In the genomic region with DNA sequence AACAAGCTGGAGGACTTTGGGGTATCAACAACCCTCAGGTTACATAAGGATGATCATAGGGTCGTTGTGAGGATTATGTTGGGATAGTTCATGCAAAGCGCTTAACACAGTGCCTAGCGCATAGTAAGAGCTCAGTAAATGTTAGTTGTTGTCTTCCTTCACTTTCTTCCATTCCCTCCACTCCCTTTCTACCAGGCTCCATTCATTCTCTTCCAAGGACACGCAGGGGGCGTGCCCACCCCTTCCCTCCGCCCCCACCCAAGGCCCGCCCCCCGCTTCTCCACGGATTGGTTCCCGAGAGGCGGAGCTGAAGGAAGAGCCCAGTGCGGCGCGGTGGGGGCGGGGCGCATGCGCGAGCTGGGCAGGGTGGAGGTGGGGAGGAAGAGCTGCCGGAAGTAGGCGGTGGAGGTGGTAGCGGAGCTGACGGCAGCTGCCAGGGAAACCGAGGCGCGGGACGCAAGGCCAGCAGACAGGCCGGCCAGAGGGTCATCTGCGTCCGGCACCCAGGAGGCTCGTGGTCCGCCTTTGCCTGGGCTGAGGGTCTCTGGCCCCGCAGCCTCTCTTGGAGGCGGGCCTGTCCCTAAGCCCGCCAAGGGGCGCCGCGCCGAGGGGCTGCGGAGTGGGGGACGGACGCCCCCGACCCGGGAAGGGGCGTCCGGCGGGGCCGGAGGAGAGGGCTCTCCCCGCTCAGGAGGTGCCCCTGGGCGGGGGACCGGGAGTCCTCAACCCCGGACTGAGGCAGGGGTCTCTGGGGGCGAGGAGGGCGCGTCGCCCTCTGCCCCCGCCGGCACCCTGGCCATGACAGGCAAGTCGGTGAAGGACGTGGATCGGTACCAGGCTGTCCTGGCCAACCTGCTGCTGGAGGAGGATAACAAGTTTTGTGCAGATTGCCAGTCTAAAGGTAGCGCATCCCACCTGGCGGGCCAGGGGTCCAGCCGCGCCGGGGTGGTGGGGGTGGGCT, we compare ENCODE assay signal across 8 cellular contexts. TPM values are rescaled to one million over a fixed set of nuclear protein-coding genes. Genes with fewer than 3 reads are reported as not detected.
DNase-seq lines count a peak whose midpoint lies in the region; ATAC-seq and TF ChIP-seq lines count a peak whose summit lies in the region.

A gene (plus strand): TSS at position 405 of the 961 bp plus-strand sequence. CDS start 394 bp downstream, at position 799.

- peak within 1 kb of the TSS; percentile 89 for H3K9ac ChIP-seq in fibroblast of lung (ENCODE audit: insufficient read depth, low read length)

- H3K27me3 ChIP-seq in DOHH2 (ENCODE audit: control insufficient read depth, low read length) (no peaks in the 10 kb centered on the region), fibroblast of lung (ENCODE audit: control insufficient read depth, insufficient read depth, low read length) (no peaks in the 10 kb centered on the region)
- H3K27me3 ChIP-seq in naive thymus-derived CD4-positive, alpha-beta T cell (ENCODE audit: control insufficient read depth in 2 of 2, insufficient read depth in 2 of 2, low read length in 2 of 2) = no peaks in the 10 kb centered on the region

- H3K36me3 ChIP-seq in DOHH2 (ENCODE audit: control insufficient read depth, low read length) (peaks cover 24% of the 10 kb centered on the region), fibroblast of lung (ENCODE audit: control insufficient read depth, insufficient read depth, low read length) (no peaks in the 10 kb centered on the region)
- H3K36me3 ChIP-seq in naive thymus-derived CD4-positive, alpha-beta T cell (ENCODE audit: control insufficient read depth in 2 of 3, insufficient read depth in 3 of 3, low read length in 3 of 3) = peaks cover 0 to 15% (median 7%) of the 10 kb centered on the region in 3 experiments

- ATAC-seq in activated T-helper 17 cell treated with anti-CD3 and anti-CD28 coated beads, Interleukin-2, amount 50 U/mL, for 72 hours (replicated peaks) = peak; percentile 86
- peak; percentile 91 for ATAC-seq in naive thymus-derived CD4-positive, alpha-beta T cell
- ATAC-seq in stimulated activated naive B cell treated with anti-CD40 and anti-IgM and Interleukin-4, amounts not matched to agents 10 μg/mL and 1 μg/mL and 100 μg/mL, for 72 hours (replicated peaks) = peak; percentile 84 to 88

- H3K9me3 Mint-ChIP-seq in activated T-helper 17 cell treated with anti-CD3 and anti-CD28 coated beads, Interleukin-2, amount 50 U/mL, for 72 hours = no peaks in the 10 kb centered on the region
- peaks cover 0 to 10% (median 0%) of the 10 kb centered on the region in 11 donors for H3K9me3 Mint-ChIP-seq in naive thymus-derived CD4-positive, alpha-beta T cell
- H3K9me3 Mint-ChIP-seq in stimulated activated naive B cell treated with anti-CD40 and anti-IgM and Interleukin-4, amounts not matched to agents 10 μg/mL and 1 μg/mL and 100 μg/mL, for 72 hours = no peaks in the 10 kb centered on the region

- H3K27ac ChIP-seq in DOHH2 (ENCODE audit: low read depth, low read length) (peak within 1 kb of the TSS; percentile 75), RWPE1 (peak within 1 kb of the TSS; percentile 83), fibroblast of lung (ENCODE audit: insufficient read depth, low read length) (peak within 1 kb of the TSS; percentile 91)
- peak within 1 kb of the TSS; percentile 99 for H3K27ac ChIP-seq in naive thymus-derived CD4-positive, alpha-beta T cell (ENCODE audit: low read depth, low read length)

- POLR2A ChIA-PET in RWPE1 (lab: Yijun Ruan, JAX; ENCODE audit: low non-redundant PET) = interaction anchor here (0.7 kb wide), 1 partner anchor 447 kb away, joined by 3 read pairs; no protein-coding TSS in a partner anchor
- POLR2A ChIA-PET in naive thymus-derived CD4-positive, alpha-beta T cell (lab: Charles Lee) = interaction anchor here (0.5 to 16.8 kb wide), 19 partner anchors 15 to 333 kb away, joined by 3 to 408 read pairs (median 5); a partner anchor contains a TSS

- CTCF ChIA-PET in RWPE1 (lab: Yijun Ruan, JAX) = interaction anchor here (0.6 to 1.2 kb wide), 5 partner anchors 13 to 245 kb away, joined by 3 to 5 read pairs (median 3); no protein-coding TSS in a partner anchor
- CTCF ChIA-PET in naive thymus-derived CD4-positive, alpha-beta T cell (lab: Charles Lee) = interaction anchor here (0.6 to 3.6 kb wide), 13 partner anchors 9 to 344 kb away, joined by 3 to 22 read pairs (median 4); no protein-coding TSS in a partner anchor

- intact Hi-C loops in naive thymus-derived CD4-positive, alpha-beta T cell (cut with micrococcal nuclease) = loop anchor here (1.0 to 5.0 kb wide), 7 partner anchors 12 to 331 kb away; a partner anchor contains a TSS

- peaks cover 22% of the 10 kb centered on the region for H3K4me1 Mint-ChIP-seq in activated T-helper 17 cell treated with anti-CD3 and anti-CD28 coated beads, Interleukin-2, amount 50 U/mL, for 72 hours
- peaks cover 43 to 66% (median 54%) of the 10 kb centered on the region in 7 donors for H3K4me1 Mint-ChIP-seq in naive thymus-derived CD4-positive, alpha-beta T cell
- peaks cover 29 to 50% of the 10 kb centered on the region in 2 donors for H3K4me1 Mint-ChIP-seq in stimulated activated naive B cell treated with anti-CD40 and anti-IgM and Interleukin-4, amounts not matched to agents 10 μg/mL and 1 μg/mL and 100 μg/mL, for 72 hours

- H4K20me1 ChIP-seq in DOHH2 (ENCODE audit: control insufficient read depth, insufficient read depth, low read depth, low read length) (no peaks in the 10 kb centered on the region), fibroblast of lung (ENCODE audit: control insufficient read depth, extremely low read depth, insufficient read depth, low read length) (no peaks in the 10 kb centered on the region)

- peaks cover 51% of the 10 kb centered on the region for H3K79me2 ChIP-seq in DOHH2 (ENCODE audit: control insufficient read depth, low read length)
- H3K79me2 ChIP-seq in fibroblast of lung (ENCODE audit: control insufficient read depth, insufficient read depth, low read length) = peaks cover 45% of the 10 kb centered on the region

- DNase-seq in GOT3 (lab: John Stamatoyannopoulos, UW) (peak; percentile 86), LoVo (ENCODE audit: low spot score) (peak; percentile 93), RWPE1 (ENCODE audit: low spot score) (peak; percentile 99), fibroblast of lung (ENCODE audit: low read depth in 2 of 2) (peak; percentile 92 to 93)
- peak; percentile 94 to 98 (median 96) for DNase-seq in naive thymus-derived CD4-positive, alpha-beta T cell
- DNase-seq in stimulated activated naive B cell treated with anti-CD40 and anti-IgM and Interleukin-4, amounts not matched to agents 10 μg/mL and 1 μg/mL and 100 μg/mL, for 72 hours = peak; percentile 93

- H3K9me2 ChIP-seq in DOHH2 (replicated peaks; ENCODE audit: control insufficient read depth, low read length) = no peaks in the 10 kb centered on the region

- H3K4me2 ChIP-seq in DOHH2 (ENCODE audit: low read length) (peak within 1 kb of the TSS; percentile 74), fibroblast of lung (ENCODE audit: extremely low read depth, insufficient read depth, low read length) (peak within 1 kb of the TSS; percentile 93)

- peak within 1 kb of the TSS; percentile 93 for H2AFZ ChIP-seq in fibroblast of lung (ENCODE audit: low read length)

- peaks cover 42% of the 10 kb centered on the region for H3K4me1 ChIP-seq in DOHH2 (ENCODE audit: control insufficient read depth, low read length)
- peaks cover 6% of the 10 kb centered on the region for H3K4me1 ChIP-seq in fibroblast of lung (ENCODE audit: control insufficient read depth, extremely low read depth, insufficient read depth, low read length)
- H3K4me1 ChIP-seq in naive thymus-derived CD4-positive, alpha-beta T cell (ENCODE audit: control insufficient read depth in 2 of 2, insufficient read depth in 2 of 2, low read length in 2 of 2) = peaks cover 33 to 36% of the 10 kb centered on the region in 2 donors

- H3F3A ChIP-seq in DOHH2 (ENCODE audit: control insufficient read depth, insufficient read depth) = no peaks in the 10 kb centered on the region

- H3K27ac Mint-ChIP-seq in activated T-helper 17 cell treated with anti-CD3 and anti-CD28 coated beads, Interleukin-2, amount 50 U/mL, for 72 hours = peak within 1 kb of the TSS; percentile 97
- H3K27ac Mint-ChIP-seq in naive thymus-derived CD4-positive, alpha-beta T cell = peak within 1 kb of the TSS; percentile 97 to 100 (median 99)
- H3K27ac Mint-ChIP-seq in stimulated activated naive B cell treated with anti-CD40 and anti-IgM and Interleukin-4, amounts not matched to agents 10 μg/mL and 1 μg/mL and 100 μg/mL, for 72 hours = peak within 1 kb of the TSS; percentile 99

- no peaks in the 10 kb centered on the region for H3K27me3 Mint-ChIP-seq in activated T-helper 17 cell treated with anti-CD3 and anti-CD28 coated beads, Interleukin-2, amount 50 U/mL, for 72 hours
- H3K27me3 Mint-ChIP-seq in naive thymus-derived CD4-positive, alpha-beta T cell = peaks cover 0 to 4% (median 0%) of the 10 kb centered on the region in 5 donors
- no peaks in the 10 kb centered on the region for H3K27me3 Mint-ChIP-seq in stimulated activated naive B cell treated with anti-CD40 and anti-IgM and Interleukin-4, amounts not matched to agents 10 μg/mL and 1 μg/mL and 100 μg/mL, for 72 hours

- TF ChIP-seq CTCF in DOHH2 (IDR thresholded peaks at IDR 0.05; ENCODE audit: low read depth, low read length, poor library complexity, severe bottlenecking) = peak; percentile 8
- no peak for TF ChIP-seq CTCF in RWPE1 (conservative IDR thresholded peaks at IDR 0.05; ENCODE audit: low read depth)
- TF ChIP-seq CTCF in fibroblast of lung (conservative IDR thresholded peaks at IDR 0.05 in 1 of 2, IDR thresholded peaks at IDR 0.05 in 1 of 2; ENCODE audit: low read depth in 1 of 2, low read length in 2 of 2) = no peak

- peaks cover 51% of the 10 kb centered on the region for H3K36me3 Mint-ChIP-seq in activated T-helper 17 cell treated with anti-CD3 and anti-CD28 coated beads, Interleukin-2, amount 50 U/mL, for 72 hours (ENCODE audit: low read depth)
- peaks cover 6 to 30% (median 21%) of the 10 kb centered on the region in 5 donors for H3K36me3 Mint-ChIP-seq in naive thymus-derived CD4-positive, alpha-beta T cell
- H3K36me3 Mint-ChIP-seq in stimulated activated naive B cell treated with anti-CD40 and anti-IgM and Interleukin-4, amounts not matched to agents 10 μg/mL and 1 μg/mL and 100 μg/mL, for 72 hours = peaks cover 23 to 33% of the 10 kb centered on the region in 2 donors

- peak within 1 kb of the TSS; percentile 91 for H3K4me3 Mint-ChIP-seq in activated T-helper 17 cell treated with anti-CD3 and anti-CD28 coated beads, Interleukin-2, amount 50 U/mL, for 72 hours
- peak within 1 kb of the TSS; percentile 94 to 100 (median 99) for H3K4me3 Mint-ChIP-seq in naive thymus-derived CD4-positive, alpha-beta T cell
- H3K4me3 Mint-ChIP-seq in stimulated activated naive B cell treated with anti-CD40 and anti-IgM and Interleukin-4, amounts not matched to agents 10 μg/mL and 1 μg/mL and 100 μg/mL, for 72 hours = peak within 1 kb of the TSS; percentile 99

- H3K4me3 ChIP-seq in DOHH2 (ENCODE audit: low read length) (peak within 1 kb of the TSS; percentile 98), fibroblast of lung (replicated peaks in 1 of 4; ENCODE audit: control extremely low read depth in 1 of 4, insufficient read depth in 1 of 4, low read depth in 3 of 4, low read length in 4 of 4) (peak within 1 kb of the TSS; percentile 74 to 98 (median 82))
- peak within 1 kb of the TSS; percentile 99 for H3K4me3 ChIP-seq in naive thymus-derived CD4-positive, alpha-beta T cell (ENCODE audit: low read length)

- H3K9me3 ChIP-seq in DOHH2 (ENCODE audit: control insufficient read depth, insufficient read depth, low read length) (no peaks in the 10 kb centered on the region), fibroblast of lung (ENCODE audit: control insufficient read depth, insufficient read depth, low read depth, low read length) (no peaks in the 10 kb centered on the region)
- H3K9me3 ChIP-seq in naive thymus-derived CD4-positive, alpha-beta T cell (ENCODE audit: control insufficient read depth in 2 of 3, low read length in 3 of 3) = no peaks in the 10 kb centered on the region

RNA-seq across cellular contexts. Expression of the gene that starts here (rescaled TPM):
- total RNA-seq in activated T-helper 17 cell treated with anti-CD3 and anti-CD28 coated beads, Interleukin-2, amount 50 U/mL, for 72 hours = 100 to 1,000 TPM; 219 to 280 TPM
- total RNA-seq in fibroblast of lung = 7.7 and 16.7 TPM in 2 replicates
- polyA plus RNA-seq in fibroblast of lung = 28.7 and 35.0 TPM in 2 replicates
- 26.8 and 31.1 TPM in 2 replicates for polyA plus RNA-seq in fibroblast of lung (2012)
- polyA minus RNA-seq in fibroblast of lung (ENCODE audit: low replicate concordance) = 40.1 and 46.1 TPM in 2 replicates
- 100 to 1,000 TPM; 144 to 210 (median 187) TPM for total RNA-seq in naive thymus-derived CD4-positive, alpha-beta T cell
- 100 to 1,000 TPM; 226 to 542 TPM for polyA plus RNA-seq in naive thymus-derived CD4-positive, alpha-beta T cell

Comparison
In these comparisons a context has a peak if more than half of its experiments do, and no peak if none do; other contexts are left out.
1. Peak in every context shown above with its lines: DNase-seq, ATAC-seq, H3K4me3 ChIP-seq and H3K27ac ChIP-seq.
2. RNA of the gene that starts here (polyA plus RNA-seq): 226 to 542 TPM in naive thymus-derived CD4-positive, alpha-beta T cell; 26.8 to 35.0 TPM in fibroblast of lung; every median in the first group is over 4 times any median in the second.